In genomic region chrX:63400340-63400739, GRCh38 we compare ENCODE assay signal across 23 cellular contexts.
"Had no signal": no experiment of that assay in that cellular context is flagged by ENCODE, and none has a peak within 500 bp of the region (broad histone marks: within the 10 kb centered on the region; RNA-seq: fewer than 3 reads in every experiment).

No MANE protein-coding gene starts in this region.

- H3K9me3 ChIP-seq: Peyer's patch, SJCRH30 had no signal

- H3K27ac ChIP-seq: PC-9, Peyer's patch, SJCRH30 had no signal

- DNase-seq: IMR-90, NCI-H1092, NCI-H1105 treated with DMSO at 0.1 percent for 48 hours, NCI-H1417 treated with DMSO at 0.1 percent for 48 hours, NCI-H146, NCI-H1694 treated with DMSO at 0.1 percent for 48 hours, NCI-H1930, NCI-H2081, NCI-H2107, NCI-H2171, NCI-H226, NCI-H446, NCI-H510A, NCI-H524 treated with DMSO at 0.1 percent for 48 hours, NCI-H69, NCI-H774, PC-9, Peyer's patch, SHP77 treated with DMSO at 0.1 percent for 48 hours, SJCRH30, SW 1271, T-cell had no signal

- H3K4me1 ChIP-seq: Peyer's patch, SJCRH30 had no signal

- H3K36me3 ChIP-seq: Peyer's patch, SJCRH30 had no signal

- H2AFZ ChIP-seq: PC-9 had no signal

- H3K4me2 ChIP-seq: PC-9 had no signal

- FAIRE-seq: HepG2 had no signal

- H3K27me3 ChIP-seq: Peyer's patch, SJCRH30 had no signal

- H3K4me3 ChIP-seq: PC-9, Peyer's patch, SJCRH30 had no signal
